1 cellular context compared by ENCODE assay signal in the genomic region with DNA sequence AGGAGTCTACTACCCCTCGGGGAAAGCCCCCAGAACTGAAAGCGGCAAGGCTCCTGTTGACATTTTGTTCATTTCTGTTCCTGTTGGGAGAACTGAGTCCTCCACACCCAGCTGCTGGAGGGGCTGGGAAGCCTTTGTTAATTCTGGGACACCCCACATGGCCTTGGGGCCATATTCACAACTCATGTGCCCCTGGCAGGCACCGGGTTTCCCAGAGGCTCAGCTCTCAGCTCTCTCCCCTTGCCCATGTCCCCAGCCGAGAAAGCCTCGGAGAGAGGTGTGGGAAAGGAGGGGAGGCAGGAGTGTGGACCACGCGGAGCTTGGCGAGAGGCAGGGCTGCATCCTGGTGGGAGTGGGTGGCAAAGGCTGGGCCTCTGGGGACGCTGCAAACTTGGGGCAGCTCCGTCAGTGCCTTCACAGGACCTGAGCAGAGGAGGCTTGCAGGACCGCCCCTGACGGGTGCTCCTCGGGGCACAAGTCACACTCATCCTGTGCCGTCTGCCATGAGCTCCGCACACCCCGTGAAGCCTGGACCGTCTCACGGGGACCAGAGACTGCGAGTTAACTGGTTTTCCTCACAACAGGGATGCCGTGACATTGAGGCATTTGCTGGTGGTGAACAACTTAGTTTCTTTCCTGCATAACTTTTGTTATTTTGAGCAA.
TF ChIP-seq lines count a peak whose summit lies in the region.

No MANE protein-coding gene starts in this region.

TF ChIP-seq in K562, 482 proteins besides CTCF, POLR2A, EP300 and RAD21 (continued from another document):
- TF ChIP-seq, protein P1, sequence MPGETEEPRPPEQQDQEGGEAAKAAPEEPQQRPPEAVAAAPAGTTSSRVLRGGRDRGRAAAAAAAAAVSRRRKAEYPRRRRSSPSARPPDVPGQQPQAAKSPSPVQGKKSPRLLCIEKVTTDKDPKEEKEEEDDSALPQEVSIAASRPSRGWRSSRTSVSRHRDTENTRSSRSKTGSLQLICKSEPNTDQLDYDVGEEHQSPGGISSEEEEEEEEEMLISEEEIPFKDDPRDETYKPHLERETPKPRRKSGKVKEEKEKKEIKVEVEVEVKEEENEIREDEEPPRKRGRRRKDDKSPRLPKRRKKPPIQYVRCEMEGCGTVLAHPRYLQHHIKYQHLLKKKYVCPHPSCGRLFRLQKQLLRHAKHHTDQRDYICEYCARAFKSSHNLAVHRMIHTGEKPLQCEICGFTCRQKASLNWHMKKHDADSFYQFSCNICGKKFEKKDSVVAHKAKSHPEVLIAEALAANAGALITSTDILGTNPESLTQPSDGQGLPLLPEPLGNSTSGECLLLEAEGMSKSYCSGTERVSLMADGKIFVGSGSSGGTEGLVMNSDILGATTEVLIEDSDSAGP (CRISPR knock-in tag; IDR thresholded peaks at IDR 0.05) = no peak
- no peak for TF ChIP-seq ATF3 (IDR thresholded peaks at IDR 0.05)
- TF ChIP-seq ATF3 (CRISPR knock-in tag; conservative IDR thresholded peaks at IDR 0.05) = no peak
- no peak for TF ChIP-seq MBD2 (IDR thresholded peaks at IDR 0.05; ENCODE audit: borderline replicate concordance, low read depth)
TF ChIP-seq in K562: peak in this region for 0.
